Comparison of ENCODE assay signal across 9 cellular contexts in genomic region chr14:38065101-38065762, GRCh38.
DNase-seq lines count a peak whose midpoint lies in the region; ATAC-seq and TF ChIP-seq lines count a peak whose summit lies in the region.
"Had no signal": no experiment of that assay in that cellular context is flagged by ENCODE, and none has a peak within 500 bp of the region (broad histone marks: within the 10 kb centered on the region; RNA-seq: fewer than 3 reads in every experiment).

No MANE protein-coding gene starts in this region.

- H3K79me2 ChIP-seq in trophoblast cell (ENCODE audit: control insufficient read depth, insufficient read depth, low read length, poor library complexity): no peaks in the 10 kb centered on the region

- H2AK5ac ChIP-seq in mesenchymal stem cell (ENCODE audit: low read length, severe bottlenecking) (no peak overlapping the region), trophoblast cell (ENCODE audit: low read length) (no peak overlapping the region)

- H3K79me1 ChIP-seq in mesenchymal stem cell (replicated peaks; ENCODE audit: low read length, poor library complexity, severe bottlenecking) (no peaks in the 10 kb centered on the region), trophoblast cell (ENCODE audit: low read length) (no peaks in the 10 kb centered on the region)

- H3K27ac ChIP-seq in mesenchymal stem cell (ENCODE audit: low read length, poor library complexity, severe bottlenecking) (no peak overlapping the region), SJCRH30 (no peak overlapping the region), trophoblast cell (ENCODE audit: low read depth, low read length) (no peak overlapping the region)

- no peak for TF ChIP-seq CTCF in CD14-positive monocyte (IDR thresholded peaks at IDR 0.05)

- intact Hi-C loops in CD14-positive monocyte (cut with micrococcal nuclease): no loop called here

- H2BK120ac ChIP-seq in mesenchymal stem cell (ENCODE audit: low read depth, low read length) (no peak overlapping the region), trophoblast cell (ENCODE audit: insufficient read depth, low read length, poor library complexity) (no peak overlapping the region)

- peaks cover 11% of the 10 kb centered on the region for H3K4me1 Mint-ChIP-seq in CD14-positive monocyte
- H3K4me1 Mint-ChIP-seq in IgD-negative memory B cell: no peaks in the 10 kb centered on the region

- peak; percentile 46 for DNase-seq in CD14-positive monocyte (ENCODE audit: low spot score)
- DNase-seq in activated T-cell treated with anti-CD3 and anti-CD28 coated beads for 1 hour (ENCODE audit: low read depth): peak; percentile 21
- DNase-seq in mesenchymal stem cell: no peak
- no peak for DNase-seq in NCI-H1694 treated with DMSO at 0.1 percent for 48 hours (lab: John Stamatoyannopoulos, UW)
- no peak for DNase-seq in SJCRH30
- DNase-seq in trophoblast cell: no peak
- DNase-seq: NCI-H226 had no signal

- no peaks in the 10 kb centered on the region for H3K36me3 ChIP-seq in mesenchymal stem cell (ENCODE audit: control insufficient read depth in 1 of 2, insufficient read depth in 2 of 2, low read depth in 1 of 2, low read length in 2 of 2)
- no peaks in the 10 kb centered on the region for H3K36me3 ChIP-seq in SJCRH30
- H3K36me3 ChIP-seq in trophoblast cell (ENCODE audit: control insufficient read depth in 1 of 2, insufficient read depth in 2 of 2, low read length in 2 of 2): peaks cover 0 to 4% of the 10 kb centered on the region in 2 experiments

- no peaks in the 10 kb centered on the region for H3K36me3 Mint-ChIP-seq in CD14-positive monocyte
- H3K36me3 Mint-ChIP-seq in IgD-negative memory B cell: peaks cover 1% of the 10 kb centered on the region

- H2BK5ac ChIP-seq in mesenchymal stem cell (ENCODE audit: low read depth, low read length, poor library complexity, severe bottlenecking) (no peak overlapping the region), trophoblast cell (ENCODE audit: low read depth, low read length, poor library complexity) (no peak overlapping the region)

- no peaks in the 10 kb centered on the region for H3K27me3 ChIP-seq in mesenchymal stem cell (ENCODE audit: control insufficient read depth in 1 of 2, insufficient read depth in 1 of 2, low read length in 2 of 2)
- no peaks in the 10 kb centered on the region for H3K27me3 ChIP-seq in SJCRH30
- H3K27me3 ChIP-seq in trophoblast cell (ENCODE audit: insufficient read depth, low read length): no peaks in the 10 kb centered on the region

- peaks cover 26% of the 10 kb centered on the region for H3K9me3 ChIP-seq in mesenchymal stem cell (ENCODE audit: control insufficient read depth, low read length)
- H3K9me3 ChIP-seq in SJCRH30 (replicated peaks): peaks cover 9% of the 10 kb centered on the region
- peaks cover 6% of the 10 kb centered on the region for H3K9me3 ChIP-seq in trophoblast cell (ENCODE audit: insufficient read depth, low read depth, low read length)

- no peak overlapping the region for H3K23ac ChIP-seq in mesenchymal stem cell (ENCODE audit: low read length in 2 of 2)
- H3K23ac ChIP-seq in trophoblast cell (ENCODE audit: low read length): no peak overlapping the region

- no peak overlapping the region for H3K9ac ChIP-seq in mesenchymal stem cell (ENCODE audit: low read length)
- H3K9ac ChIP-seq in trophoblast cell (ENCODE audit: low read length): no peak overlapping the region

- H2AFZ ChIP-seq in mesenchymal stem cell (ENCODE audit: low read depth, low read length) (no peak overlapping the region), trophoblast cell (ENCODE audit: insufficient read depth, low read length, poor library complexity) (no peak overlapping the region)

- H4K8ac ChIP-seq in mesenchymal stem cell (ENCODE audit: low read length) (peak overlapping the region; percentile 35), trophoblast cell (ENCODE audit: low read depth, low read length) (no peak overlapping the region)

- no peak overlapping the region for H2BK15ac ChIP-seq in mesenchymal stem cell (ENCODE audit: low read depth, poor library complexity, severe bottlenecking)

- H3K27me3 Mint-ChIP-seq in CD14-positive monocyte (ENCODE audit: low read depth in 3 of 3): peaks cover 0 to 3% (median 0%) of the 10 kb centered on the region in 3 donors
- no peaks in the 10 kb centered on the region for H3K27me3 Mint-ChIP-seq in IgD-negative memory B cell

- no peak overlapping the region for H3K4me2 ChIP-seq in mesenchymal stem cell (ENCODE audit: low read length, poor library complexity, severe bottlenecking)
- no peak overlapping the region for H3K4me2 ChIP-seq in trophoblast cell (ENCODE audit: low read length)

- peak overlapping the region in 1 of 2 donors; percentile 9 for H3K4me3 Mint-ChIP-seq in CD14-positive monocyte
- H3K4me3 Mint-ChIP-seq in IgD-negative memory B cell: no peak overlapping the region

- H4K91ac ChIP-seq in mesenchymal stem cell (ENCODE audit: low read length): no peak overlapping the region
- H4K91ac ChIP-seq in trophoblast cell (ENCODE audit: low read depth, low read length): no peak overlapping the region

- H3K27ac Mint-ChIP-seq in CD14-positive monocyte (peak overlapping the region in 6 of 7 donors; percentile 17 to 77 (median 41)), IgD-negative memory B cell (peak overlapping the region in 2 of 3 donors; percentile 53 to 75)

- no peaks in the 10 kb centered on the region for H3K4me1 ChIP-seq in mesenchymal stem cell (ENCODE audit: control insufficient read depth, insufficient read depth, low read depth, low read length)
- no peaks in the 10 kb centered on the region for H3K4me1 ChIP-seq in SJCRH30
- no peaks in the 10 kb centered on the region for H3K4me1 ChIP-seq in trophoblast cell (ENCODE audit: control insufficient read depth in 1 of 2, insufficient read depth in 2 of 2, low read length in 2 of 2)

- peaks cover 8 to 19% (median 13%) of the 10 kb centered on the region in 7 donors for H3K9me3 Mint-ChIP-seq in CD14-positive monocyte
- peaks cover 2 to 16% (median 4%) of the 10 kb centered on the region in 3 donors for H3K9me3 Mint-ChIP-seq in IgD-negative memory B cell

- H2BK12ac ChIP-seq in mesenchymal stem cell (ENCODE audit: low read length in 2 of 2) (no peak overlapping the region), trophoblast cell (ENCODE audit: low read length) (no peak overlapping the region)

- no peak overlapping the region for H4K12ac ChIP-seq in trophoblast cell (ENCODE audit: low read depth, low read length)

- H3K14ac ChIP-seq in mesenchymal stem cell (ENCODE audit: low read length in 2 of 2) (no peak overlapping the region), trophoblast cell (ENCODE audit: low read length) (no peak overlapping the region)

- H3K18ac ChIP-seq in mesenchymal stem cell (ENCODE audit: low read depth in 1 of 2, low read length in 2 of 2) (no peak overlapping the region), trophoblast cell (ENCODE audit: low read length) (no peak overlapping the region)

- H3K4ac ChIP-seq in mesenchymal stem cell (ENCODE audit: low read depth in 1 of 2, low read length in 2 of 2) (no peak overlapping the region), trophoblast cell (ENCODE audit: low read depth, low read length) (no peak overlapping the region)

- H3K4me3 ChIP-seq in mesenchymal stem cell (ENCODE audit: insufficient read depth in 1 of 2, low read depth in 1 of 2, low read length in 2 of 2) (no peak overlapping the region), SJCRH30 (no peak overlapping the region), trophoblast cell (ENCODE audit: low read depth, low read length) (no peak overlapping the region)

- no peak for ATAC-seq in GM21529 (IDR thresholded peaks at IDR 0.05; ENCODE audit: unreplicated experiment)

- 94% methylated on average over 6 of the region's 6 CpGs for WGBS in mesenchymal stem cell
- no CpG with 5 or more reads among the region's 6 CpGs for WGBS in trophoblast cell (ENCODE audit: extremely low coverage, insufficient coverage, insufficient read length)

Comparison
In these comparisons a context has a peak if more than half of its experiments do, and no peak if none do; other contexts are left out.
1. DNase-seq: peak in CD14-positive monocyte (single experiment) and activated T-cell treated with anti-CD3 and anti-CD28 coated beads for 1 hour (single experiment); none in mesenchymal stem cell (single experiment), NCI-H1694 treated with DMSO at 0.1 percent for 48 hours (single experiment), SJCRH30 (0 of 2) and trophoblast cell (0 of 2).